Comparison of ENCODE assay signal across 1 cellular context in the genomic region with DNA sequence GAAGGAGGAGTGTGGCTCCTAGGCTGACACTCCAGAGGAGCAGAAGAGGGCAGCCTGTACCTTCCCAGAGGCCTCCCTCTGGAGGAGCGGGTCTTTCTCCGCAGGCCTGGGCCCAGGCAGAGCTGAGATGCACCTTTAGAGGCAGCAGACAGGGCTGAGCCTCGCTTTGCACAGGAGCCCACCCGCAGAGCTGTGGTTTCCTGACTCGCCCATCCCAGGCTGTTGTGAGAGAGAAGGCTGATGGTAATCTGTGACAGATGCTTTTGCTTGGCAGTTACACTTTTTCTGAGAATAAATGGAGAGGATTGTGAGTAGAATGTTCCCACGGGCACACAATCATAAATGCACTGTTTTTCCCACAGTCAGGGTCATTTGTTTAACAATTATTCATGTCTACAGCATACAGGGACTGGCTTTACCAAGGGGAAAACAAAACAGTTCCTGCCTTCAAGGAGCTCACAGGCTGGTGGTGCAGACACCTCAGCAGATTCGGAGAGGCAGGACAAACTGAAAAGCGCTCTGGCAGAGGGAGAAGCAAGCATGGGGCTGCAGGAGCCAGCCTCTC.
TF ChIP-seq lines count a peak whose summit lies in the region.

No MANE protein-coding gene starts in this region.

TF ChIP-seq in K562, 482 proteins besides CTCF, POLR2A, EP300 and RAD21 (continued from another document):
- TF ChIP-seq PHB2 (IDR thresholded peaks at IDR 0.05; ENCODE audit: low read depth) = no peak
- TF ChIP-seq PPARD (CRISPR knock-in tag; IDR thresholded peaks at IDR 0.05) = no peak
- no peak for TF ChIP-seq MEF2D (tag; conservative IDR thresholded peaks at IDR 0.05; ENCODE audit: low read depth)
- no peak for TF ChIP-seq ZNF830 (CRISPR knock-in tag; IDR thresholded peaks at IDR 0.05)
- TF ChIP-seq, protein P1, sequence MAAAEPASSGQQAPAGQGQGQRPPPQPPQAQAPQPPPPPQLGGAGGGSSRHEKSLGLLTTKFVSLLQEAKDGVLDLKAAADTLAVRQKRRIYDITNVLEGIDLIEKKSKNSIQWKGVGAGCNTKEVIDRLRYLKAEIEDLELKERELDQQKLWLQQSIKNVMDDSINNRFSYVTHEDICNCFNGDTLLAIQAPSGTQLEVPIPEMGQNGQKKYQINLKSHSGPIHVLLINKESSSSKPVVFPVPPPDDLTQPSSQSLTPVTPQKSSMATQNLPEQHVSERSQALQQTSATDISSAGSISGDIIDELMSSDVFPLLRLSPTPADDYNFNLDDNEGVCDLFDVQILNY (CRISPR knock-in tag; IDR thresholded peaks at IDR 0.05) = no peak
- no peak for TF ChIP-seq WHSC1 (IDR thresholded peaks at IDR 0.05; ENCODE audit: low read length)
- no peak for TF ChIP-seq HNRNPUL1 (IDR thresholded peaks at IDR 0.05; ENCODE audit: low read length)
- TF ChIP-seq FUS (optimal IDR thresholded peaks at IDR 0.05; ENCODE audit: low read depth, low read length) = no peak
- TF ChIP-seq CAMTA2 (CRISPR knock-in tag; conservative IDR thresholded peaks at IDR 0.05) = no peak
- TF ChIP-seq CBFB (CRISPR knock-in tag; IDR thresholded peaks at IDR 0.05) = no peak
- no peak for TF ChIP-seq PHB (CRISPR knock-in tag; IDR thresholded peaks at IDR 0.05)
- TF ChIP-seq ZFPM2 (CRISPR knock-in tag; IDR thresholded peaks at IDR 0.05) = no peak
- TF ChIP-seq, protein P2, sequence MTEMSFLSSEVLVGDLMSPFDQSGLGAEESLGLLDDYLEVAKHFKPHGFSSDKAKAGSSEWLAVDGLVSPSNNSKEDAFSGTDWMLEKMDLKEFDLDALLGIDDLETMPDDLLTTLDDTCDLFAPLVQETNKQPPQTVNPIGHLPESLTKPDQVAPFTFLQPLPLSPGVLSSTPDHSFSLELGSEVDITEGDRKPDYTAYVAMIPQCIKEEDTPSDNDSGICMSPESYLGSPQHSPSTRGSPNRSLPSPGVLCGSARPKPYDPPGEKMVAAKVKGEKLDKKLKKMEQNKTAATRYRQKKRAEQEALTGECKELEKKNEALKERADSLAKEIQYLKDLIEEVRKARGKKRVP (CRISPR knock-in tag; IDR thresholded peaks at IDR 0.05) = no peak
- no peak for TF ChIP-seq CCAR2 (IDR thresholded peaks at IDR 0.05; ENCODE audit: low read depth, low read length)
- no peak for TF ChIP-seq ARID2 (IDR thresholded peaks at IDR 0.05)
- no peak for TF ChIP-seq NFXL1 (CRISPR knock-in tag; IDR thresholded peaks at IDR 0.05)
- no peak for TF ChIP-seq SRSF7 (optimal IDR thresholded peaks at IDR 0.05; ENCODE audit: low read depth, low read length)
- peak; percentile 39; the same call in 1 of the 2 replicates for TF ChIP-seq DPF2 (IDR thresholded peaks at IDR 0.05)
- TF ChIP-seq KLF1 (tag; IDR thresholded peaks at IDR 0.05) = no peak
- TF ChIP-seq ZSCAN29 (IDR thresholded peaks at IDR 0.05) = no peak
- TF ChIP-seq ZKSCAN8 (CRISPR knock-in tag; IDR thresholded peaks at IDR 0.05) = no peak
- TF ChIP-seq, protein P3, sequence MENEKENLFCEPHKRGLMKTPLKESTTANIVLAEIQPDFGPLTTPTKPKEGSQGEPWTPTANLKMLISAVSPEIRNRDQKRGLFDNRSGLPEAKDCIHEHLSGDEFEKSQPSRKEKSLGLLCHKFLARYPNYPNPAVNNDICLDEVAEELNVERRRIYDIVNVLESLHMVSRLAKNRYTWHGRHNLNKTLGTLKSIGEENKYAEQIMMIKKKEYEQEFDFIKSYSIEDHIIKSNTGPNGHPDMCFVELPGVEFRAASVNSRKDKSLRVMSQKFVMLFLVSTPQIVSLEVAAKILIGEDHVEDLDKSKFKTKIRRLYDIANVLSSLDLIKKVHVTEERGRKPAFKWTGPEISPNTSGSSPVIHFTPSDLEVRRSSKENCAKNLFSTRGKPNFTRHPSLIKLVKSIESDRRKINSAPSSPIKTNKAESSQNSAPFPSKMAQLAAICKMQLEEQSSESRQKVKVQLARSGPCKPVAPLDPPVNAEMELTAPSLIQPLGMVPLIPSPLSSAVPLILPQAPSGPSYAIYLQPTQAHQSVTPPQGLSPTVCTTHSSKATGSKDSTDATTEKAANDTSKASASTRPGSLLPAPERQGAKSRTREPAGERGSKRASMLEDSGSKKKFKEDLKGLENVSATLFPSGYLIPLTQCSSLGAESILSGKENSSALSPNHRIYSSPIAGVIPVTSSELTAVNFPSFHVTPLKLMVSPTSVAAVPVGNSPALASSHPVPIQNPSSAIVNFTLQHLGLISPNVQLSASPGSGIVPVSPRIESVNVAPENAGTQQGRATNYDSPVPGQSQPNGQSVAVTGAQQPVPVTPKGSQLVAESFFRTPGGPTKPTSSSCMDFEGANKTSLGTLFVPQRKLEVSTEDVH (IDR thresholded peaks at IDR 0.05; ENCODE audit: low read depth, partially characterized antibody) = no peak
- TF ChIP-seq CBFA2T3 (IDR thresholded peaks at IDR 0.05) = peak; percentile 17; the same call in 1 of the 2 replicates
